In the genomic region with DNA sequence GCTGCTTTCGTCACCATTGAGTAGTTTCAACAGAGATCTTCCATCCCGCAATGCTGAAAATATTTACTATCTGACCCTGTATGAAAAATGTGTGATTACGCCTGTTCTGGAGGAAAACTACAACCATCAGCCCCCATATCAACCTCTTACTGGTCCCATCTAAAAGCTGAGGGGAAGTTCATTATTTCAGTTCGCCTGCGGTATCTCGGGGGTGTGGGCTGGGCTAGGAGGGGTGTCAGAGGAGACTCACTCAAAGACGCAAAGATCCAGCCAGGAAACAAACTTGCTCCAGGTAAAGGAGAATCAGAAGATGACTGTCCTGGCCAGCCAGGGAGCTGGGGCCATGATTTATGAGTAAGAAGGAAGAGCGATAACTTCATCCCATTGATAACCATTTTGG, we compare ENCODE assay signal across 33 cellular contexts. TPM values are rescaled to one million over a fixed set of nuclear protein-coding genes. Genes with fewer than 3 reads are reported as not detected.
"Had no signal": no experiment of that assay in that cellular context is flagged by ENCODE, and none has a peak within 500 bp of the region (broad histone marks: within the 10 kb centered on the region; RNA-seq: fewer than 3 reads in every experiment).

No MANE protein-coding gene starts in this region.

- H3K36me3 Mint-ChIP-seq: activated naive CD8-positive, alpha-beta T cell treated with anti-CD3 and anti-CD28 coated beads for 36 hours had no signal

- H3K27me3 Mint-ChIP-seq: activated CD4-positive, alpha-beta T cell treated with anti-CD3 and anti-CD28 coated beads, Interleukin-2, amount 10 ng/mL, durations not matched to agents 24 days and 14 days; activated CD8-positive, alpha-beta T cell treated with anti-CD3 and anti-CD28 coated beads for 36 hours; activated naive CD8-positive, alpha-beta T cell treated with anti-CD3 and anti-CD28 coated beads for 36 hours; activated T-helper 17 cell treated with anti-CD3 and anti-CD28 coated beads, Interleukin-2, amount 50 U/mL, for 72 hours had no signal

- H3K4me1 ChIP-seq: SJSA1 had no signal

- H3K4me1 Mint-ChIP-seq: activated CD4-positive, alpha-beta T cell treated with anti-CD3 and anti-CD28 coated beads, Interleukin-2, amount 10 ng/mL, durations not matched to agents 24 days and 14 days; activated naive CD8-positive, alpha-beta T cell treated with anti-CD3 and anti-CD28 coated beads for 36 hours; activated T-helper 17 cell treated with anti-CD3 and anti-CD28 coated beads, Interleukin-2, amount 50 U/mL, for 72 hours had no signal

- H3K4me3 Mint-ChIP-seq: activated CD4-positive, alpha-beta T cell treated with anti-CD3 and anti-CD28 coated beads, Interleukin-2, amount 10 ng/mL, durations not matched to agents 24 days and 14 days; activated CD8-positive, alpha-beta T cell treated with anti-CD3 and anti-CD28 coated beads for 36 hours; activated naive CD8-positive, alpha-beta T cell treated with anti-CD3 and anti-CD28 coated beads for 36 hours; activated T-cell treated with anti-CD3 and anti-CD28 coated beads, Interleukin-2, amount 50 U/mL, for 72 hours; activated T-helper 17 cell treated with anti-CD3 and anti-CD28 coated beads, Interleukin-2, amount 50 U/mL, for 72 hours; T-helper 1 cell treated with Interleukin-12 subunit alpha and Interleukin-12 subunit beta and Interleukin-4 antibody, amounts not matched to agents 30 μg/mL and 1 μg/mL, for 36 hours; T-helper 2 cell treated with Interferon-gamma antibody and Interleukin-4, amounts not matched to agents 5 μg/mL and 100 μg/mL, for 36 hours had no signal

- ATAC-seq: activated CD8-positive, alpha-beta T cell treated with anti-CD3 and anti-CD28 coated beads for 36 hours; activated T-cell treated with anti-CD3 and anti-CD28 coated beads, Interleukin-2, amount 50 U/mL, for 72 hours; activated T-helper 17 cell treated with anti-CD3 and anti-CD28 coated beads, Interleukin-2, amount 50 U/mL, for 72 hours; Panc1 had no signal

- H3K4me2 ChIP-seq: SK-N-SH had no signal

- H3K9me3 ChIP-seq: SJSA1, SK-N-SH had no signal

- H3K36me3 ChIP-seq: brain microvascular endothelial cell, SJSA1 had no signal

- H3K9me2 ChIP-seq: SK-N-SH had no signal

- H3K9me3 Mint-ChIP-seq: activated CD4-positive, alpha-beta T cell treated with anti-CD3 and anti-CD28 coated beads, Interleukin-2, amount 10 ng/mL, durations not matched to agents 24 days and 14 days; activated CD8-positive, alpha-beta T cell treated with anti-CD3 and anti-CD28 coated beads for 36 hours; activated naive CD8-positive, alpha-beta T cell treated with anti-CD3 and anti-CD28 coated beads for 36 hours; activated T-cell treated with anti-CD3 and anti-CD28 coated beads, Interleukin-2, amount 50 U/mL, for 72 hours; activated T-helper 17 cell treated with anti-CD3 and anti-CD28 coated beads, Interleukin-2, amount 50 U/mL, for 72 hours; T-helper 1 cell treated with Interleukin-12 subunit alpha and Interleukin-12 subunit beta and Interleukin-4 antibody, amounts not matched to agents 30 μg/mL and 1 μg/mL, for 36 hours; T-helper 2 cell treated with Interferon-gamma antibody and Interleukin-4, amounts not matched to agents 5 μg/mL and 100 μg/mL, for 36 hours had no signal

- H3K4me3 ChIP-seq: SJSA1 had no signal

- DNase-seq: activated CD4-positive, alpha-beta T cell treated with anti-CD3 and anti-CD28 coated beads, Interleukin-2, amount 10 ng/mL, durations not matched to agents 24 days and 14 days; activated CD4-positive, alpha-beta T cell treated with anti-CD3 and anti-CD28 coated beads, Interleukin-2, amount 50 U/mL, for 4 hours; activated CD8-positive, alpha-beta T cell treated with anti-CD3 and anti-CD28 coated beads for 36 hours; activated effector memory CD4-positive, alpha-beta T cell treated with anti-CD3 and anti-CD28 coated beads, Interleukin-2, amount 50 U/mL, for 16 hours; activated naive CD4-positive, alpha-beta T cell; activated naive CD4-positive, alpha-beta T cell treated with anti-CD3 and anti-CD28 coated beads, Interleukin-2, amount 50 U/mL, for 16 hours; activated naive CD8-positive, alpha-beta T cell treated with anti-CD3 and anti-CD28 coated beads for 36 hours; activated T-cell treated with anti-CD3 and anti-CD28 coated beads, Interleukin-2, amount 50 U/mL, for 1 hour; activated T-cell treated with anti-CD3 and anti-CD28 coated beads, Interleukin-2, amount 50 U/mL, for 72 hours; amniotic stem cell; aorta; brain microvascular endothelial cell; Karpas-422; KBM-7; NCI-H1105; NCI-H1417 treated with DMSO at 0.1 percent for 48 hours; NCI-H187 treated with DMSO at 0.1 percent for 48 hours; NCI-H2081; NCI-H2171 treated with DMSO at 0.1 percent for 48 hours; NCI-H2227 treated with DMSO at 0.1 percent for 48 hours; NCI-H446; NCI-H510A treated with DMSO at 0.1 percent for 48 hours; NCI-H69; SHP77 treated with DMSO at 0.1 percent for 48 hours; SK-N-SH had no signal

- H3K27ac Mint-ChIP-seq: activated CD4-positive, alpha-beta T cell treated with anti-CD3 and anti-CD28 coated beads, Interleukin-2, amount 10 ng/mL, durations not matched to agents 24 days and 14 days; activated CD8-positive, alpha-beta T cell treated with anti-CD3 and anti-CD28 coated beads for 36 hours; activated naive CD8-positive, alpha-beta T cell treated with anti-CD3 and anti-CD28 coated beads for 36 hours; activated T-cell treated with anti-CD3 and anti-CD28 coated beads, Interleukin-2, amount 50 U/mL, for 72 hours; activated T-helper 17 cell treated with anti-CD3 and anti-CD28 coated beads, Interleukin-2, amount 50 U/mL, for 72 hours; T-helper 1 cell treated with Interleukin-12 subunit alpha and Interleukin-12 subunit beta and Interleukin-4 antibody, amounts not matched to agents 30 μg/mL and 1 μg/mL, for 36 hours; T-helper 2 cell treated with Interferon-gamma antibody and Interleukin-4, amounts not matched to agents 5 μg/mL and 100 μg/mL, for 36 hours had no signal

- FAIRE-seq: TTC549 had no signal

- H3K27ac ChIP-seq: brain microvascular endothelial cell, SJSA1 had no signal

- H3K27me3 ChIP-seq: brain microvascular endothelial cell, SJSA1 had no signal

RNA-seq across cellular contexts. Expression of gene CACNG1, which starts 13.7 kb away (rescaled TPM):
- total RNA-seq: activated CD4-positive, alpha-beta T cell treated with anti-CD3 and anti-CD28 coated beads, Interleukin-2, amount 10 ng/mL, durations not matched to agents 24 days and 14 days; activated CD8-positive, alpha-beta T cell treated with anti-CD3 and anti-CD28 coated beads for 36 hours; activated naive CD8-positive, alpha-beta T cell treated with anti-CD3 and anti-CD28 coated beads for 36 hours; activated T-cell treated with anti-CD3 and anti-CD28 coated beads, Interleukin-2, amount 50 U/mL, for 72 hours; activated T-helper 17 cell treated with anti-CD3 and anti-CD28 coated beads, Interleukin-2, amount 50 U/mL, for 72 hours; aorta; MCF 10A; RPMI7951 had no signal
- polyA plus RNA-seq: SK-N-SH had no signal
